ENCODE assay signal across 9 cellular contexts in the genomic region with DNA sequence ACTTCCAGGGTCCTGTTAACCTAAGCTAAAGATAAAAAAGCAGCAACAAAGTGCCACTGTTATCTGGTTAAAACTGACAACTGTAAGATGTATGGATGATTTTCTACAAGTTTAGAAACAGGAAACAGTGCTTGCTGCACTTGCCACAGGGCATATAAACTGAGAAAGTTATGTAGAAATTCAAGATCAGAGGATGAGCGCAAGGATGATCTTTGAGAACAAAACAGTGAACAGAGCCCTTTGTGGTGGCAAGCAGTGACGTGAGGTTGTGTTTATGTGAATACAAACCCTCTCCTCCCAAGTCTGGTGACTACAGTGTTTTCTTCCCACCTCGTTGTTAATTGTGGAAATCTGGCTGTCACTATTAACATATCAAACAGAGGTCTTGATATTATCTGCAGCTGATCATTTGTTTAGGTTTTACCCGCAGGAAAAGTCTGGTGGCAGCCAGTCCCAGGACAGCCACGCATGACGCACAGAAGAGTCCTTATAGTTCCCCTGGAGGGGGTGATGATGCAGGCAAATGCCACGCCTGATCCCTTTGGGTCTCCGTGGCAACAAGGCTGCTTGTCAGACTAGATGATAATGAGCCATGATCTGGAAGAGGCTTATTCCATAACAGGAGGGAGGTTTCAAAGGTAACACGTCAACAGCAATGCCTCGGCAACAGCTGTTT. TPM values are rescaled to one million over a fixed set of nuclear protein-coding genes. Genes with fewer than 3 reads are reported as not detected.
DNase-seq lines count a peak whose midpoint lies in the region; ATAC-seq and TF ChIP-seq lines count a peak whose summit lies in the region.
"Had no signal": no experiment of that assay in that cellular context is flagged by ENCODE, and none has a peak within 500 bp of the region (broad histone marks: within the 10 kb centered on the region; RNA-seq: fewer than 3 reads in every experiment).

No MANE protein-coding gene starts in this region.

- CTCF ChIA-PET in SK-N-SH (lab: Yijun Ruan, JAX): interaction anchor here (1.7 kb wide), 1 partner anchor 49 kb away, joined by 4 read pairs; no protein-coding TSS in a partner anchor
- CTCF ChIA-PET in activated CD4-positive, alpha-beta T cell treated with anti-CD3 and anti-CD28 coated beads for 36 hours (lab: Charles Lee): interaction anchor here (0.9 to 4.9 kb wide), 6 partner anchors 13 to 234 kb away, joined by 3 to 22 read pairs (median 4); a partner anchor contains a TSS
- CTCF ChIA-PET in naive thymus-derived CD4-positive, alpha-beta T cell (lab: Charles Lee): interaction anchor here (1.0 to 3.2 kb wide), 8 partner anchors 12 to 116 kb away, joined by 3 to 15 read pairs (median 4); a partner anchor contains a TSS

- no peak for TF ChIP-seq RAD21 in SK-N-SH (IDR thresholded peaks at IDR 0.05; ENCODE audit: low read length)

- no peaks in the 10 kb centered on the region for H3K79me2 ChIP-seq in SK-N-SH (ENCODE audit: insufficient read depth)

- no peak overlapping the region for H3K9ac ChIP-seq in SK-N-SH
- no peak overlapping the region for H3K9ac ChIP-seq in colonic mucosa (ENCODE audit: low read depth in 2 of 2, low read length in 2 of 2)

- no peaks in the 10 kb centered on the region for H3F3A ChIP-seq in SK-N-SH (replicated peaks; ENCODE audit: insufficient read depth)

- POLR2A ChIA-PET in SK-N-SH (lab: Yijun Ruan, JAX): no interaction called here
- POLR2A ChIA-PET in activated CD4-positive, alpha-beta T cell treated with anti-CD3 and anti-CD28 coated beads for 36 hours (lab: Charles Lee): interaction anchor here (0.7 to 1.2 kb wide), 3 partner anchors 12 to 51 kb away, joined by 3 to 4 read pairs (median 3); no protein-coding TSS in a partner anchor
- POLR2A ChIA-PET in naive thymus-derived CD4-positive, alpha-beta T cell (lab: Charles Lee): interaction anchor here (0.6 to 4.0 kb wide), 16 partner anchors 10 to 1932 kb away, joined by 3 to 59 read pairs (median 4); a partner anchor contains a TSS

- no peaks in the 10 kb centered on the region; a peak in 1 of 4 replicates for H3K4me1 ChIP-seq in SK-N-SH (ENCODE audit: control insufficient read depth in 1 of 2, insufficient read depth in 2 of 2, low read depth in 1 of 2, low read length in 1 of 2)
- no peaks in the 10 kb centered on the region for H3K4me1 ChIP-seq in colonic mucosa
- H3K4me1 ChIP-seq in naive thymus-derived CD4-positive, alpha-beta T cell (ENCODE audit: control insufficient read depth in 2 of 2, insufficient read depth in 2 of 2, low read length in 2 of 2): peaks cover 43 to 76% of the 10 kb centered on the region in 2 donors
- H3K4me1 ChIP-seq: breast epithelium had no signal

- peak; percentile 4 for DNase-seq in SK-N-SH
- DNase-seq in activated CD4-positive, alpha-beta T cell treated with anti-CD3 and anti-CD28 coated beads for 36 hours: peak; percentile 82
- peak; percentile 21 for DNase-seq in colonic mucosa
- DNase-seq in naive thymus-derived CD4-positive, alpha-beta T cell: peak; percentile 59 to 100 (median 95)
- DNase-seq in stimulated activated naive CD8-positive, alpha-beta T cell treated with anti-CD3 and anti-CD28 coated beads, Interleukin-15, Interleukin-2, amounts not matched to agents 100 U/mL and 50 U/mL, for 24 hours: peak; percentile 78
- no peak for DNase-seq in HuH-7 (ENCODE audit: low spot score)

- H3K27me3 ChIP-seq in SK-N-SH (ENCODE audit: insufficient read depth) (no peaks in the 10 kb centered on the region), colonic mucosa (no peaks in the 10 kb centered on the region)
- H3K27me3 ChIP-seq in naive thymus-derived CD4-positive, alpha-beta T cell (ENCODE audit: control insufficient read depth in 2 of 2, insufficient read depth in 2 of 2, low read length in 2 of 2): no peaks in the 10 kb centered on the region
- H3K27me3 ChIP-seq: breast epithelium had no signal

- no peaks in the 10 kb centered on the region for H3K9me2 ChIP-seq in SK-N-SH

- no peak overlapping the region for H2AFZ ChIP-seq in SK-N-SH (ENCODE audit: low read depth)

- H3K36me3 Mint-ChIP-seq in activated CD4-positive, alpha-beta T cell treated with anti-CD3 and anti-CD28 coated beads for 36 hours (ENCODE audit: low read depth): peaks cover 10% of the 10 kb centered on the region
- peaks cover 0 to 10% (median 4%) of the 10 kb centered on the region in 5 donors for H3K36me3 Mint-ChIP-seq in naive thymus-derived CD4-positive, alpha-beta T cell

- H3K9me3 ChIP-seq in SK-N-SH: no peaks in the 10 kb centered on the region
- no peaks in the 10 kb centered on the region for H3K9me3 ChIP-seq in colonic mucosa
- H3K9me3 ChIP-seq in naive thymus-derived CD4-positive, alpha-beta T cell (ENCODE audit: control insufficient read depth in 2 of 3, low read length in 3 of 3): no peaks in the 10 kb centered on the region
- H3K9me3 ChIP-seq: breast epithelium had no signal

- peaks cover 86% of the 10 kb centered on the region for H3K4me1 Mint-ChIP-seq in activated CD4-positive, alpha-beta T cell treated with anti-CD3 and anti-CD28 coated beads for 36 hours
- peaks cover 48 to 98% (median 93%) of the 10 kb centered on the region in 7 donors for H3K4me1 Mint-ChIP-seq in naive thymus-derived CD4-positive, alpha-beta T cell

- H3K4me2 ChIP-seq in SK-N-SH: no peak overlapping the region

- no peaks in the 10 kb centered on the region for H3K27me3 Mint-ChIP-seq in activated CD4-positive, alpha-beta T cell treated with anti-CD3 and anti-CD28 coated beads for 36 hours
- no peaks in the 10 kb centered on the region for H3K27me3 Mint-ChIP-seq in naive thymus-derived CD4-positive, alpha-beta T cell

- intact Hi-C loops in activated CD4-positive, alpha-beta T cell treated with anti-CD3 and anti-CD28 coated beads for 36 hours (cut with DNase I, micrococcal nuclease): loop anchor here (1.0 to 2.0 kb wide), 4 partner anchors 13 to 116 kb away; a partner anchor contains a TSS
- intact Hi-C loops in colonic mucosa (cut with DNase I): no loop called here
- intact Hi-C loops in naive thymus-derived CD4-positive, alpha-beta T cell (cut with micrococcal nuclease): loop anchor here (1.0 to 5.0 kb wide), 10 partner anchors 13 to 1498 kb away; a partner anchor contains a TSS

- 7% methylated on average over 10 of the region's 10 CpGs for WGBS in SK-N-SH (ENCODE audit: low lambda C conversion rate)

- no peak for TF ChIP-seq EP300 in SK-N-SH (IDR thresholded peaks at IDR 0.05; ENCODE audit: borderline replicate concordance in 1 of 2, low read depth in 1 of 2, low read length in 1 of 2)

- peak overlapping the region; percentile 58 for H3K4me3 Mint-ChIP-seq in activated CD4-positive, alpha-beta T cell treated with anti-CD3 and anti-CD28 coated beads for 36 hours
- peak overlapping the region; percentile 72 to 86 (median 79) for H3K4me3 Mint-ChIP-seq in naive thymus-derived CD4-positive, alpha-beta T cell

- ATAC-seq in SK-N-SH treated with all-trans-retinoic acid at 6 μM for 48 hours (no peak), HG03457 (IDR thresholded peaks at IDR 0.05; ENCODE audit: unreplicated experiment) (no peak)
- peak; percentile 48 for ATAC-seq in activated CD4-positive, alpha-beta T cell treated with anti-CD3 and anti-CD28 coated beads for 36 hours
- ATAC-seq in naive thymus-derived CD4-positive, alpha-beta T cell: peak; percentile 87
- peak; percentile 67 for ATAC-seq in stimulated activated naive CD8-positive, alpha-beta T cell treated with anti-CD3 and anti-CD28 coated beads, Interleukin-15, Interleukin-2, amounts not matched to agents 100 U/mL and 50 U/mL, for 24 hours

- peaks cover 2% of the 10 kb centered on the region for H3K9me3 Mint-ChIP-seq in activated CD4-positive, alpha-beta T cell treated with anti-CD3 and anti-CD28 coated beads for 36 hours (ENCODE audit: low read depth)
- peaks cover 0 to 17% (median 3%) of the 10 kb centered on the region in 11 donors for H3K9me3 Mint-ChIP-seq in naive thymus-derived CD4-positive, alpha-beta T cell

- no peaks in the 10 kb centered on the region for H4K20me1 ChIP-seq in SK-N-SH (ENCODE audit: insufficient read depth)

- H3K27ac Mint-ChIP-seq in activated CD4-positive, alpha-beta T cell treated with anti-CD3 and anti-CD28 coated beads for 36 hours: peak overlapping the region; percentile 93
- H3K27ac Mint-ChIP-seq in naive thymus-derived CD4-positive, alpha-beta T cell: peak overlapping the region; percentile 96 to 100 (median 100)

- H3K27ac ChIP-seq in SK-N-SH (ENCODE audit: low read depth in 2 of 2, low read length in 1 of 2) (no peak overlapping the region), colonic mucosa (no peak overlapping the region)
- H3K27ac ChIP-seq in naive thymus-derived CD4-positive, alpha-beta T cell (ENCODE audit: low read depth, low read length): peak overlapping the region; percentile 99

- TF ChIP-seq CTCF in SK-N-SH (IDR thresholded peaks at IDR 0.05) (no peak), colonic mucosa (IDR thresholded peaks at IDR 0.05) (no peak)

- H3K36me3 ChIP-seq in SK-N-SH (replicated peaks in 1 of 2; ENCODE audit: control insufficient read depth in 1 of 2, insufficient read depth in 2 of 2, low read length in 1 of 2) (no peaks in the 10 kb centered on the region), colonic mucosa (no peaks in the 10 kb centered on the region)
- no peaks in the 10 kb centered on the region for H3K36me3 ChIP-seq in naive thymus-derived CD4-positive, alpha-beta T cell (ENCODE audit: control insufficient read depth in 2 of 3, insufficient read depth in 3 of 3, low read length in 3 of 3)
- H3K36me3 ChIP-seq: breast epithelium had no signal

- no peak overlapping the region for H3K4me3 ChIP-seq in SK-N-SH (ENCODE audit: low read depth in 2 of 2, low read length in 1 of 2)
- H3K4me3 ChIP-seq in colonic mucosa: no peak overlapping the region
- H3K4me3 ChIP-seq in naive thymus-derived CD4-positive, alpha-beta T cell (ENCODE audit: low read length): peak overlapping the region; percentile 33
- H3K4me3 ChIP-seq: breast epithelium had no signal

TF ChIP-seq in SK-N-SH, 30 proteins besides CTCF, POLR2A, EP300 and RAD21 (continues in another document):
- no peak for TF ChIP-seq EZH2phosphoT487 (IDR thresholded peaks at IDR 0.05; ENCODE audit: borderline replicate concordance, low read depth)

TF ChIP-seq in SK-N-SH treated with all-trans-retinoic acid at 6 μM for 48 hours, 23 proteins besides CTCF, POLR2A, EP300 and RAD21 (continues in another document):
- TF ChIP-seq ZNF565 (CRISPR knock-in tag; conservative IDR thresholded peaks at IDR 0.05; ENCODE audit: low read depth): no peak

RNA-seq across cellular contexts. Expression of a gene that starts 43.1 kb away (rescaled TPM):
- 1.0 and 1.1 TPM in 2 replicates for polyA plus RNA-seq in SK-N-SH (2012; rRNA removed)
- polyA plus RNA-seq in SK-N-SH (2012; cell fraction: cytosol; rRNA removed): 0.42 and 0.45 TPM in 2 replicates
- 2.4 and 3.2 TPM in 2 replicates for polyA plus RNA-seq in SK-N-SH (2012; cell fraction: nucleus; rRNA removed)
- 100 to 1,000 TPM; 284 to 371 TPM for total RNA-seq in activated CD4-positive, alpha-beta T cell treated with anti-CD3 and anti-CD28 coated beads for 36 hours
- total RNA-seq in colonic mucosa: 10 to 100 TPM; 18.1 to 46.3 TPM
- 1,000 to 10,000 TPM in 2 of 5 experiments, 100 to 1,000 TPM in 3; 135 to 2,915 (median 141) TPM for total RNA-seq in naive thymus-derived CD4-positive, alpha-beta T cell
- polyA plus RNA-seq in naive thymus-derived CD4-positive, alpha-beta T cell: 10 to 100 TPM; 66.6 to 90.5 TPM

Comparison
In these comparisons a context has a peak if more than half of its experiments do, and no peak if none do; other contexts are left out.
1. ATAC-seq: peak in activated CD4-positive, alpha-beta T cell treated with anti-CD3 and anti-CD28 coated beads for 36 hours (single experiment), naive thymus-derived CD4-positive, alpha-beta T cell (single experiment) and stimulated activated naive CD8-positive, alpha-beta T cell treated with anti-CD3 and anti-CD28 coated beads, Interleukin-15, Interleukin-2, amounts not matched to agents 100 U/mL and 50 U/mL, for 24 hours (single experiment); none in SK-N-SH treated with all-trans-retinoic acid at 6 μM for 48 hours (single experiment) and HG03457 (single experiment).